ENCODE assay signal across 8 cellular contexts in the genomic region with DNA sequence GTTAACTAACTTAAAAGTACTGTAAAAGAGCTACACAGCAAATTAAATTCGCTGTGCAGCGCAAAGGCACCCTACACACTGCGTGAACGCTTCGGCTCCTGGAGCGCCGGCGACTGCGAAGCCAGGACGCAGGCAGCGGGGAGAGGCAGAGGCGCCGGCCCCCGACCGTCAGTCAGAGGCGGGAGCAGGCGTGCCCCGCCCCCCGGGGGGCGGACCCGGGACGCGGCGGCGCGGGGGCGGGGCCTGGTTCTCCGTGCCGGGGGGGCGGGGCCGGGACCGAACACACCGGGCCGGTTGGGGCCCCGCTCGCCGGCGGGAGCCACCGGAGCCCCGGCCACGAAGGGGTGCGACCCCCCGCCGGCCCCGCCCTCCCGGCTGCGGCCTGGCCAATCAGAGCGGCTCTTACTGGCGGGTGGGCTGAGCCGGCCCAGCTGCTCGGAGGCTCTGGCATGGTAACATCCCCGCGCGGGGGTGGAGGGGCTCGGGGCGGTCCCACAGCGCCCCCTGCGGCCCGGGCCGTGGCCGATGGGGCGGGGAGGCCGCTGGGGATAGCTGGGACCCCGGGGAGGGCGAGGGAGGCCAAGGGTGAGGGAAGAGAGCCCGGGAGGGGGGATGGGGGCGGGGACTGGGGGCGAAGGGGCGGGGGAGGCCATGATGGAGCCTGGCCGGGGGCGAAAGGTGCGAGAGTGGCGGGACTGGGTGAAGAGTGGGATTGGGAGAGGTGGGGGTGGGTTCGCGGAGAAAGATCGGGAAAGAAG. TPM values are rescaled to one million over a fixed set of nuclear protein-coding genes. Genes with fewer than 3 reads are reported as not detected.
A peak's percentile ranks its signal among the peaks of the same experiment; 100 is the strongest.
DNase-seq lines count a peak whose midpoint lies in the region; ATAC-seq and TF ChIP-seq lines count a peak whose summit lies in the region.

Gene PRPF40B, plus strand, starts transcription at position 420 of the 758 bp plus-strand sequence. Its CDS starts 30 bp downstream, at position 450.

- H3K27me3 Mint-ChIP-seq in activated CD4-positive, alpha-beta memory T cell treated with anti-CD3 and anti-CD28 coated beads for 36 hours: peaks cover 3% of the 10 kb centered on the region

- H3K36me3 Mint-ChIP-seq in activated CD4-positive, alpha-beta memory T cell treated with anti-CD3 and anti-CD28 coated beads for 36 hours: no peaks in the 10 kb centered on the region

- ATAC-seq in HG03460 (IDR thresholded peaks at IDR 0.05; ENCODE audit: unreplicated experiment) (peak; percentile 64), lung (ENCODE audit: insufficient read depth, low FRiP score) (peak; percentile 93)

- POLR2A ChIA-PET in activated CD4-positive, alpha-beta memory T cell treated with anti-CD3 and anti-CD28 coated beads for 36 hours (lab: Charles Lee): interaction anchor here (0.6 to 2.2 kb wide), 6 partner anchors 42 to 356 kb away, joined by 3 to 11 read pairs (median 6); partner anchors contain the start of genes SPATS2 and TMBIM6

- WGBS in lung, 2 donors: 1 to 3% methylated on average over 51 to 76 of the region's 76 CpGs

- TF ChIP-seq CTCF in C4-2B (conservative IDR thresholded peaks at IDR 0.05) (peak; percentile 71), lung (IDR thresholded peaks at IDR 0.05; ENCODE audit: control extremely low read depth, extremely low read depth) (peak; percentile 18)

- H3K36me3 ChIP-seq in duodenal mucosa (ENCODE audit: control insufficient read depth in 1 of 2, insufficient read depth in 2 of 2, low read length in 2 of 2) (no peaks in the 10 kb centered on the region), lung (ENCODE audit: control insufficient read depth in 2 of 2, insufficient read depth in 2 of 2, low read length in 2 of 2) (no peaks in the 10 kb centered on the region)

- peak within 1 kb of the TSS; percentile 78 for H3K4me3 Mint-ChIP-seq in activated CD4-positive, alpha-beta memory T cell treated with anti-CD3 and anti-CD28 coated beads for 36 hours

- H3K4me1 Mint-ChIP-seq in activated CD4-positive, alpha-beta memory T cell treated with anti-CD3 and anti-CD28 coated beads for 36 hours (ENCODE audit: low read depth): peaks cover 20% of the 10 kb centered on the region

- peak within 1 kb of the TSS; percentile 75 to 81 for H3K4me3 ChIP-seq in duodenal mucosa (ENCODE audit: low read depth in 1 of 2, low read length in 2 of 2)
- peak within 1 kb of the TSS; percentile 43 for H3K4me3 ChIP-seq in lung

- no peaks in the 10 kb centered on the region for H3K9me3 ChIP-seq in duodenal mucosa (ENCODE audit: control insufficient read depth in 1 of 2, low read length in 2 of 2)
- no peaks in the 10 kb centered on the region for H3K9me3 ChIP-seq in lung (ENCODE audit: control insufficient read depth in 2 of 2, insufficient read depth in 1 of 2, low read length in 1 of 2)

- peak within 1 kb of the TSS; percentile 65 for H3K27ac ChIP-seq in C4-2B
- H3K27ac ChIP-seq in duodenal mucosa (ENCODE audit: low read depth, low read length): peak within 1 kb of the TSS; percentile 28
- H3K27ac ChIP-seq in lung (ENCODE audit: low read depth in 1 of 2, low read length in 1 of 2): peak within 1 kb of the TSS; percentile 75 to 81

- CTCF ChIA-PET in activated CD4-positive, alpha-beta memory T cell treated with anti-CD3 and anti-CD28 coated beads for 36 hours (lab: Charles Lee): interaction anchor here (0.6 to 5.5 kb wide), 19 partner anchors 13 to 281 kb away, joined by 3 to 40 read pairs (median 4); partner anchors contain the start of genes FAM186B, FMNL3, MCRS1 and TMBIM6

- H3K27ac Mint-ChIP-seq in activated CD4-positive, alpha-beta memory T cell treated with anti-CD3 and anti-CD28 coated beads for 36 hours: peak within 1 kb of the TSS; percentile 73

- no peaks in the 10 kb centered on the region for H3K9me3 Mint-ChIP-seq in activated CD4-positive, alpha-beta memory T cell treated with anti-CD3 and anti-CD28 coated beads for 36 hours

- H3K4me1 ChIP-seq in duodenal mucosa (ENCODE audit: control insufficient read depth in 1 of 2, insufficient read depth in 2 of 2, low read length in 2 of 2) (peaks cover 12 to 17% of the 10 kb centered on the region in 2 donors), lung (ENCODE audit: control insufficient read depth in 2 of 2, insufficient read depth in 2 of 2, low read length in 2 of 2) (peaks cover 0 to 4% of the 10 kb centered on the region in 2 donors)

- peak within 1 kb of the TSS; percentile 65 to 71 for H3K9ac ChIP-seq in duodenal mucosa (ENCODE audit: low read depth in 1 of 2, low read length in 2 of 2)

- no peaks in the 10 kb centered on the region for H3K27me3 ChIP-seq in duodenal mucosa (ENCODE audit: control insufficient read depth in 1 of 2, insufficient read depth in 2 of 2, low read length in 2 of 2)
- H3K27me3 ChIP-seq in lung (ENCODE audit: control insufficient read depth, insufficient read depth): no peaks in the 10 kb centered on the region

- intact Hi-C loops in activated CD4-positive, alpha-beta memory T cell treated with anti-CD3 and anti-CD28 coated beads for 36 hours (cut with micrococcal nuclease): loop anchor here (2.0 to 5.0 kb wide), 4 partner anchors 39 to 359 kb away; partner anchors contain the start of genes SPATS2 and TUBA1C

- DNase-seq in GM19240 (ENCODE audit: insufficient read length, low spot score) (peak; percentile 93), NCI-H748 treated with DMSO at 0.1 percent for 48 hours (lab: John Stamatoyannopoulos, UW) (peak; percentile 62), lung (ENCODE audit: low spot score) (peak; percentile 85)
- DNase-seq in activated CD4-positive, alpha-beta memory T cell treated with anti-CD3 and anti-CD28 coated beads for 36 hours: peak; percentile 91
- peak; percentile 73 to 75 (median 74) for DNase-seq in stimulated activated CD4-positive, alpha-beta T cell treated with anti-CD3 and anti-CD28 coated beads, TNF-alpha, amount 100 ng/mL, for 4 hours (ENCODE audit: low read depth in 3 of 3)

RNA-seq across cellular contexts. Expression of gene PRPF40B, which starts in this region (rescaled TPM):
- 1 to 10 TPM; 6.2 to 8.9 TPM for total RNA-seq in activated CD4-positive, alpha-beta memory T cell treated with anti-CD3 and anti-CD28 coated beads for 36 hours
- total RNA-seq in lung: 10 to 100 TPM; 15.8 to 20.0 TPM
- 10 to 100 TPM; 10.0 to 18.3 TPM for polyA plus RNA-seq in lung

Comparison
In these comparisons a context has a peak if more than half of its experiments do, and no peak if none do; other contexts are left out.
1. Peak in every context shown above with its lines: DNase-seq, ATAC-seq, H3K4me3 ChIP-seq and H3K27ac ChIP-seq.
2. H3K27ac ChIP-seq: peak in every context shown above with its lines; median percentile 78 in lung; 65 in C4-2B; 28 in duodenal mucosa.